ENCODE assay signal across 1 cellular context in the genomic region with DNA sequence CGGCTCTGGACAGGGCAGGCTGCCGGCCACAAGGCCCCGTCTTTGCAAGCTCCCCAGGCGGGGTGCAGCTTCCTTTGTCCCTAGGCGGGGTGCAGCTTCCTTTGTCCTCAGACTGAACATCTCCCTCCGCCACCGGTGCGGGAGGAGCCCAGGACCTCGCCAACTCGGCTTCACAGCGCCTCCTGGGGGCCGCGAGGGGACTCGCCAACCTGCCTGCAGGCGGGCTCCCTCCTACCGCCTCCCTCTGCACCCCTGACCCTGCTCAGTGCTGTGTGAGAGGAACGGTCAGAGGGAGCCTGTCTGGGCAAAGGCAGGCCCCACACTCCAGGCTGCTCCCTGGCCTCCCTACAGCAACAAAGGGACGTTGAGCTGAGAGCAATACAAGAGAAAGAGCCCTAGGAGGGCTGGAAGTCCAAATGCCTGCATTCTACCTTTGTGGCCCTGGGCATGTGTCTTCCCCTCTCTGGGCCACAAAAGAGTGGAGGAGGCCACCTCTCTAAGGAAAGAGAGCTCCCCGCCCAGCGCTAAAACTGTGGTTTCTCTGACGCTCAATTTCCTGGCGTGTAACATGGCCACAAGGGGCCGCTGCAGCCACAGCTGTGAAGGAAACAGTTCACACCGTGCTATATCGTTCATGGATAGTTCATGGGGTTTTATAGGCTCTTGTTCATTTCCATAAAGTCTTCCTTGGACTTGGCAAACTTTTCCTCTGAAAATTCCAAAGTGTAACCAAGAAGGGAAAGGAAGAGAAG.
TF ChIP-seq lines count a peak whose summit lies in the region.

No MANE protein-coding gene starts in this region.

TF ChIP-seq in HepG2, 621 proteins besides CTCF, POLR2A, EP300 and RAD21 (continued from another document and continues in another):
- TF ChIP-seq FOXM1 (CRISPR knock-in tag; IDR thresholded peaks at IDR 0.05) (no peak), KLF12 (CRISPR knock-in tag; IDR thresholded peaks at IDR 0.05; ENCODE audit: borderline replicate concordance) (no peak), ZNF772 (CRISPR knock-in tag; IDR thresholded peaks at IDR 0.05) (no peak), TBX3 (IDR thresholded peaks at IDR 0.05; ENCODE audit: borderline replicate concordance) (no peak), SRSF1 (optimal IDR thresholded peaks at IDR 0.05; ENCODE audit: low read depth, low read length) (no peak), ZNF180 (CRISPR knock-in tag; IDR thresholded peaks at IDR 0.05; ENCODE audit: borderline replicate concordance, low read depth) (no peak), HNF4G (IDR thresholded peaks at IDR 0.05; ENCODE audit: borderline replicate concordance, low read depth, low read length) (no peak), HNF4G (CRISPR knock-in tag; IDR thresholded peaks at IDR 0.05; ENCODE audit: borderline replicate concordance, low read depth) (no peak), ZNF660 (CRISPR knock-in tag; IDR thresholded peaks at IDR 0.05; ENCODE audit: borderline replicate concordance, low read depth) (no peak; the same call in 1 of the 2 replicates), ZBTB3 (CRISPR knock-in tag; IDR thresholded peaks at IDR 0.05; ENCODE audit: borderline replicate concordance, low read depth) (no peak), NFKB2 (CRISPR knock-in tag; IDR thresholded peaks at IDR 0.05; ENCODE audit: borderline replicate concordance) (no peak; the same call in 1 of the 2 replicates), ZNF10 (CRISPR knock-in tag; IDR thresholded peaks at IDR 0.05; ENCODE audit: borderline replicate concordance, low read depth) (no peak), ZNF496 (CRISPR knock-in tag; IDR thresholded peaks at IDR 0.05; ENCODE audit: insufficient replicate concordance) (no peak), SOX13 (IDR thresholded peaks at IDR 0.05) (no peak), SOX13 (CRISPR knock-in tag; conservative IDR thresholded peaks at IDR 0.05 in 1 of 2, IDR thresholded peaks at IDR 0.05 in 1 of 2) (peak in 1 of 2 experiments; percentile 21; a peak in 1 of 4 replicates), ZNF572 (CRISPR knock-in tag; IDR thresholded peaks at IDR 0.05) (peak; percentile 80; the same call in 1 of the 2 replicates), ZNF234 (CRISPR knock-in tag; conservative IDR thresholded peaks at IDR 0.05) (0 out of 2 replicates have a peak, but pooled peaks have one; percentile 70), ZSCAN12 (CRISPR knock-in tag; IDR thresholded peaks at IDR 0.05) (no peak), BCL6 (CRISPR knock-in tag; IDR thresholded peaks at IDR 0.05) (0 out of 2 replicates have a peak, but pooled peaks have one; percentile 5), ZNF709 (CRISPR knock-in tag; IDR thresholded peaks at IDR 0.05) (no peak), CREB1 (IDR thresholded peaks at IDR 0.05) (no peak), CREB1 (CRISPR knock-in tag; IDR thresholded peaks at IDR 0.05) (peak; percentile 41; the same call in 1 of the 2 replicates), ETV6 (CRISPR knock-in tag; conservative IDR thresholded peaks at IDR 0.05) (no peak; the same call in none of the 2 replicates), TARDBP (CRISPR knock-in tag; IDR thresholded peaks at IDR 0.05) (peak; percentile 79), RFXAP (CRISPR knock-in tag; IDR thresholded peaks at IDR 0.05; ENCODE audit: borderline replicate concordance) (0 out of 2 replicates have a peak, but pooled peaks have one; percentile 9), ZNF629 (CRISPR knock-in tag; conservative IDR thresholded peaks at IDR 0.05) (no peak), MTF1 (CRISPR knock-in tag; IDR thresholded peaks at IDR 0.05) (no peak), NCOA1 (CRISPR knock-in tag; IDR thresholded peaks at IDR 0.05) (no peak), ZNF549 (CRISPR knock-in tag; IDR thresholded peaks at IDR 0.05) (no peak), CCAR2 (optimal IDR thresholded peaks at IDR 0.05; ENCODE audit: low read depth, low read length) (no peak)
- TF ChIP-seq, protein P1, sequence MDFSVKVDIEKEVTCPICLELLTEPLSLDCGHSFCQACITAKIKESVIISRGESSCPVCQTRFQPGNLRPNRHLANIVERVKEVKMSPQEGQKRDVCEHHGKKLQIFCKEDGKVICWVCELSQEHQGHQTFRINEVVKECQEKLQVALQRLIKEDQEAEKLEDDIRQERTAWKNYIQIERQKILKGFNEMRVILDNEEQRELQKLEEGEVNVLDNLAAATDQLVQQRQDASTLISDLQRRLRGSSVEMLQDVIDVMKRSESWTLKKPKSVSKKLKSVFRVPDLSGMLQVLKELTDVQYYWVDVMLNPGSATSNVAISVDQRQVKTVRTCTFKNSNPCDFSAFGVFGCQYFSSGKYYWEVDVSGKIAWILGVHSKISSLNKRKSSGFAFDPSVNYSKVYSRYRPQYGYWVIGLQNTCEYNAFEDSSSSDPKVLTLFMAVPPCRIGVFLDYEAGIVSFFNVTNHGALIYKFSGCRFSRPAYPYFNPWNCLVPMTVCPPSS (IDR thresholded peaks at IDR 0.05), result no peak
- TF ChIP-seq, protein P2, sequence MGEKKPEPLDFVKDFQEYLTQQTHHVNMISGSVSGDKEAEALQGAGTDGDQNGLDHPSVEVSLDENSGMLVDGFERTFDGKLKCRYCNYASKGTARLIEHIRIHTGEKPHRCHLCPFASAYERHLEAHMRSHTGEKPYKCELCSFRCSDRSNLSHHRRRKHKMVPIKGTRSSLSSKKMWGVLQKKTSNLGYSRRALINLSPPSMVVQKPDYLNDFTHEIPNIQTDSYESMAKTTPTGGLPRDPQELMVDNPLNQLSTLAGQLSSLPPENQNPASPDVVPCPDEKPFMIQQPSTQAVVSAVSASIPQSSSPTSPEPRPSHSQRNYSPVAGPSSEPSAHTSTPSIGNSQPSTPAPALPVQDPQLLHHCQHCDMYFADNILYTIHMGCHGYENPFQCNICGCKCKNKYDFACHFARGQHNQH (CRISPR knock-in tag; IDR thresholded peaks at IDR 0.05), result peak; percentile 53; the same call in 1 of the 2 replicates
- TF ChIP-seq, protein P3, sequence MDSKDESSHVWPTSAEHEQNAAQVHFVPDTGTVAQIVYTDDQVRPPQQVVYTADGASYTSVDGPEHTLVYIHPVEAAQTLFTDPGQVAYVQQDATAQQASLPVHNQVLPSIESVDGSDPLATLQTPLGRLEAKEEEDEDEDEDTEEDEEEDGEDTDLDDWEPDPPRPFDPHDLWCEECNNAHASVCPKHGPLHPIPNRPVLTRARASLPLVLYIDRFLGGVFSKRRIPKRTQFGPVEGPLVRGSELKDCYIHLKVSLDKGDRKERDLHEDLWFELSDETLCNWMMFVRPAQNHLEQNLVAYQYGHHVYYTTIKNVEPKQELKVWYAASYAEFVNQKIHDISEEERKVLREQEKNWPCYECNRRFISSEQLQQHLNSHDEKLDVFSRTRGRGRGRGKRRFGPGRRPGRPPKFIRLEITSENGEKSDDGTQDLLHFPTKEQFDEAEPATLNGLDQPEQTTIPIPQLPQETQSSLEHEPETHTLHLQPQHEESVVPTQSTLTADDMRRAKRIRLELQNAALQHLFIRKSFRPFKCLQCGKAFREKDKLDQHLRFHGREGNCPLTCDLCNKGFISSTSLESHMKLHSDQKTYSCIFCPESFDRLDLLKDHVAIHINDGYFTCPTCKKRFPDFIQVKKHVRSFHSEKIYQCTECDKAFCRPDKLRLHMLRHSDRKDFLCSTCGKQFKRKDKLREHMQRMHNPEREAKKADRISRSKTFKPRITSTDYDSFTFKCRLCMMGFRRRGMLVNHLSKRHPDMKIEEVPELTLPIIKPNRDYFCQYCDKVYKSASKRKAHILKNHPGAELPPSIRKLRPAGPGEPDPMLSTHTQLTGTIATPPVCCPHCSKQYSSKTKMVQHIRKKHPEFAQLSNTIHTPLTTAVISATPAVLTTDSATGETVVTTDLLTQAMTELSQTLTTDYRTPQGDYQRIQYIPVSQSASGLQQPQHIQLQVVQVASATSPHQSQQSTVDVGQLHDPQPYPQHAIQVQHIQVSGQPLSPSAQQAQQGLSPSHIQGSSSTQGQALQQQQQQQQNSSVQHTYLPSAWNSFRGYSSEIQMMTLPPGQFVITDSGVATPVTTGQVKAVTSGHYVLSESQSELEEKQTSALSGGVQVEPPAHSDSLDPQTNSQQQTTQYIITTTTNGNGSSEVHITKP (CRISPR knock-in tag; IDR thresholded peaks at IDR 0.05; ENCODE audit: low read depth), result no peak; the same call in 1 of the 2 replicates
- TF ChIP-seq, protein P4, sequence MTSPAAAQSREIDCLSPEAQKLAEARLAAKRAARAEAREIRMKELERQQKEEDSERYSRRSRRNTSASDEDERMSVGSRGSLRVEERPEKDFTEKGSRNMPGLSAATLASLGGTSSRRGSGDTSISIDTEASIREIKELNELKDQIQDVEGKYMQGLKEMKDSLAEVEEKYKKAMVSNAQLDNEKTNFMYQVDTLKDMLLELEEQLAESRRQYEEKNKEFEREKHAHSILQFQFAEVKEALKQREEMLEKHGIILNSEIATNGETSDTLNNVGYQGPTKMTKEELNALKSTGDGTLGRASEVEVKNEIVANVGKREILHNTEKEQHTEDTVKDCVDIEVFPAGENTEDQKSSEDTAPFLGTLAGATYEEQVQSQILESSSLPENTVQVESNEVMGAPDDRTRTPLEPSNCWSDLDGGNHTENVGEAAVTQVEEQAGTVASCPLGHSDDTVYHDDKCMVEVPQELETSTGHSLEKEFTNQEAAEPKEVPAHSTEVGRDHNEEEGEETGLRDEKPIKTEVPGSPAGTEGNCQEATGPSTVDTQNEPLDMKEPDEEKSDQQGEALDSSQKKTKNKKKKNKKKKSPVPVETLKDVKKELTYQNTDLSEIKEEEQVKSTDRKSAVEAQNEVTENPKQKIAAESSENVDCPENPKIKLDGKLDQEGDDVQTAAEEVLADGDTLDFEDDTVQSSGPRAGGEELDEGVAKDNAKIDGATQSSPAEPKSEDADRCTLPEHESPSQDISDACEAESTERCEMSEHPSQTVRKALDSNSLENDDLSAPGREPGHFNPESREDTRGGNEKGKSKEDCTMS (CRISPR knock-in tag; conservative IDR thresholded peaks at IDR 0.05), result no peak
- TF ChIP-seq, protein P5, sequence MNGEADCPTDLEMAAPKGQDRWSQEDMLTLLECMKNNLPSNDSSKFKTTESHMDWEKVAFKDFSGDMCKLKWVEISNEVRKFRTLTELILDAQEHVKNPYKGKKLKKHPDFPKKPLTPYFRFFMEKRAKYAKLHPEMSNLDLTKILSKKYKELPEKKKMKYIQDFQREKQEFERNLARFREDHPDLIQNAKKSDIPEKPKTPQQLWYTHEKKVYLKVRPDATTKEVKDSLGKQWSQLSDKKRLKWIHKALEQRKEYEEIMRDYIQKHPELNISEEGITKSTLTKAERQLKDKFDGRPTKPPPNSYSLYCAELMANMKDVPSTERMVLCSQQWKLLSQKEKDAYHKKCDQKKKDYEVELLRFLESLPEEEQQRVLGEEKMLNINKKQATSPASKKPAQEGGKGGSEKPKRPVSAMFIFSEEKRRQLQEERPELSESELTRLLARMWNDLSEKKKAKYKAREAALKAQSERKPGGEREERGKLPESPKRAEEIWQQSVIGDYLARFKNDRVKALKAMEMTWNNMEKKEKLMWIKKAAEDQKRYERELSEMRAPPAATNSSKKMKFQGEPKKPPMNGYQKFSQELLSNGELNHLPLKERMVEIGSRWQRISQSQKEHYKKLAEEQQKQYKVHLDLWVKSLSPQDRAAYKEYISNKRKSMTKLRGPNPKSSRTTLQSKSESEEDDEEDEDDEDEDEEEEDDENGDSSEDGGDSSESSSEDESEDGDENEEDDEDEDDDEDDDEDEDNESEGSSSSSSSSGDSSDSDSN (CRISPR knock-in tag; IDR thresholded peaks at IDR 0.05), result no peak
- TF ChIP-seq, protein P6, sequence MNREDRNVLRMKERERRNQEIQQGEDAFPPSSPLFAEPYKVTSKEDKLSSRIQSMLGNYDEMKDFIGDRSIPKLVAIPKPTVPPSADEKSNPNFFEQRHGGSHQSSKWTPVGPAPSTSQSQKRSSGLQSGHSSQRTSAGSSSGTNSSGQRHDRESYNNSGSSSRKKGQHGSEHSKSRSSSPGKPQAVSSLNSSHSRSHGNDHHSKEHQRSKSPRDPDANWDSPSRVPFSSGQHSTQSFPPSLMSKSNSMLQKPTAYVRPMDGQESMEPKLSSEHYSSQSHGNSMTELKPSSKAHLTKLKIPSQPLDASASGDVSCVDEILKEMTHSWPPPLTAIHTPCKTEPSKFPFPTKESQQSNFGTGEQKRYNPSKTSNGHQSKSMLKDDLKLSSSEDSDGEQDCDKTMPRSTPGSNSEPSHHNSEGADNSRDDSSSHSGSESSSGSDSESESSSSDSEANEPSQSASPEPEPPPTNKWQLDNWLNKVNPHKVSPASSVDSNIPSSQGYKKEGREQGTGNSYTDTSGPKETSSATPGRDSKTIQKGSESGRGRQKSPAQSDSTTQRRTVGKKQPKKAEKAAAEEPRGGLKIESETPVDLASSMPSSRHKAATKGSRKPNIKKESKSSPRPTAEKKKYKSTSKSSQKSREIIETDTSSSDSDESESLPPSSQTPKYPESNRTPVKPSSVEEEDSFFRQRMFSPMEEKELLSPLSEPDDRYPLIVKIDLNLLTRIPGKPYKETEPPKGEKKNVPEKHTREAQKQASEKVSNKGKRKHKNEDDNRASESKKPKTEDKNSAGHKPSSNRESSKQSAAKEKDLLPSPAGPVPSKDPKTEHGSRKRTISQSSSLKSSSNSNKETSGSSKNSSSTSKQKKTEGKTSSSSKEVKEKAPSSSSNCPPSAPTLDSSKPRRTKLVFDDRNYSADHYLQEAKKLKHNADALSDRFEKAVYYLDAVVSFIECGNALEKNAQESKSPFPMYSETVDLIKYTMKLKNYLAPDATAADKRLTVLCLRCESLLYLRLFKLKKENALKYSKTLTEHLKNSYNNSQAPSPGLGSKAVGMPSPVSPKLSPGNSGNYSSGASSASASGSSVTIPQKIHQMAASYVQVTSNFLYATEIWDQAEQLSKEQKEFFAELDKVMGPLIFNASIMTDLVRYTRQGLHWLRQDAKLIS (CRISPR knock-in tag; IDR thresholded peaks at IDR 0.05), result no peak
- TF ChIP-seq, protein P7, sequence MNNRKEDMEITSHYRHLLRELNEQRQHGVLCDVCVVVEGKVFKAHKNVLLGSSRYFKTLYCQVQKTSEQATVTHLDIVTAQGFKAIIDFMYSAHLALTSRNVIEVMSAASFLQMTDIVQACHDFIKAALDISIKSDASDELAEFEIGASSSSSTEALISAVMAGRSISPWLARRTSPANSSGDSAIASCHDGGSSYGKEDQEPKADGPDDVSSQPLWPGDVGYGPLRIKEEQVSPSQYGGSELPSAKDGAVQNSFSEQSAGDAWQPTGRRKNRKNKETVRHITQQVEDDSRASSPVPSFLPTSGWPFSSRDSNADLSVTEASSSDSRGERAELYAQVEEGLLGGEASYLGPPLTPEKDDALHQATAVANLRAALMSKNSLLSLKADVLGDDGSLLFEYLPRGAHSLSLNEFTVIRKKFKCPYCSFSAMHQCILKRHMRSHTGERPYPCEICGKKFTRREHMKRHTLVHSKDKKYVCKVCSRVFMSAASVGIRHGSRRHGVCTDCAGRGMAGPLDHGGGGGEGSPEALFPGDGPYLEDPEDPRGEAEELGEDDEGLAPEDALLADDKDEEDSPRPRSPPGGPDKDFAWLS (CRISPR knock-in tag; IDR thresholded peaks at IDR 0.05; ENCODE audit: borderline replicate concordance), result no peak
- TF ChIP-seq, protein P8, sequence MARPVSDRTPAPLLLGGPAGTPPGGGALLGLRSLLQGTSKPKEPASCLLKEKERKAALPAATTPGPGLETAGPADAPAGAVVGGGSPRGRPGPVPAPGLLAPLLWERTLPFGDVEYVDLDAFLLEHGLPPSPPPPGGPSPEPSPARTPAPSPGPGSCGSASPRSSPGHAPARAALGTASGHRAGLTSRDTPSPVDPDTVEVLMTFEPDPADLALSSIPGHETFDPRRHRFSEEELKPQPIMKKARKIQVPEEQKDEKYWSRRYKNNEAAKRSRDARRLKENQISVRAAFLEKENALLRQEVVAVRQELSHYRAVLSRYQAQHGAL (CRISPR knock-in tag; IDR thresholded peaks at IDR 0.05; ENCODE audit: not compliant biosample characterization), result no peak
- TF ChIP-seq, protein P9, sequence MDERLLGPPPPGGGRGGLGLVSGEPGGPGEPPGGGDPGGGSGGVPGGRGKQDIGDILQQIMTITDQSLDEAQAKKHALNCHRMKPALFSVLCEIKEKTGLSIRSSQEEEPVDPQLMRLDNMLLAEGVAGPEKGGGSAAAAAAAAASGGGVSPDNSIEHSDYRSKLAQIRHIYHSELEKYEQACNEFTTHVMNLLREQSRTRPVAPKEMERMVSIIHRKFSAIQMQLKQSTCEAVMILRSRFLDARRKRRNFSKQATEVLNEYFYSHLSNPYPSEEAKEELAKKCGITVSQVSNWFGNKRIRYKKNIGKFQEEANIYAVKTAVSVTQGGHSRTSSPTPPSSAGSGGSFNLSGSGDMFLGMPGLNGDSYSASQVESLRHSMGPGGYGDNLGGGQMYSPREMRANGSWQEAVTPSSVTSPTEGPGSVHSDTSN (CRISPR knock-in tag; IDR thresholded peaks at IDR 0.05), result no peak
